In genomic region chr1:229798558-229798957, GRCh38 we compare ENCODE assay signal across 21 cellular contexts.
DNase-seq lines count a peak whose midpoint lies in the region; ATAC-seq, FAIRE-seq and TF ChIP-seq lines count a peak whose summit lies in the region.
"Had no signal": no experiment of that assay in that cellular context is flagged by ENCODE, and none has a peak within 500 bp of the region (broad histone marks: within the 10 kb centered on the region; RNA-seq: fewer than 3 reads in every experiment).

No MANE protein-coding gene starts in this region.

- H4K20me1 ChIP-seq in K562 (replicated peaks; ENCODE audit: control insufficient read depth, insufficient read depth, low read length) (no peaks in the 10 kb centered on the region), H1 (replicated peaks in 1 of 2; ENCODE audit: control insufficient read depth in 1 of 2, insufficient read depth in 2 of 2, low read length in 2 of 2) (no peaks in the 10 kb centered on the region)
- H4K20me1 ChIP-seq: BLaER1 treated with 17β-estradiol and CSF1 and Interleukin-3, amounts not matched to agents 10 nM and 100 nM had no signal

- H3K27ac ChIP-seq in HEK293 (ENCODE audit: extremely low read depth, low read depth, low read length) (no peak overlapping the region), K562 (ENCODE audit: extremely low read depth, low read depth, low read length) (no peak overlapping the region), H1 (ENCODE audit: low read depth, low read length) (no peak overlapping the region)
- H3K27ac ChIP-seq: 22Rv1; A549; BLaER1 treated with 17β-estradiol and CSF1 and Interleukin-3, amounts not matched to agents 10 nM and 100 nM; C4-2B had no signal

- ATAC-seq in K562 = no peak
- no peak for ATAC-seq in GM21423 (IDR thresholded peaks at IDR 0.05; ENCODE audit: unreplicated experiment)
- ATAC-seq in naive thymus-derived CD8-positive, alpha-beta T cell = no peak
- ATAC-seq: A549; CD8-positive, alpha-beta T cell had no signal

- no peak overlapping the region for H3K9ac ChIP-seq in K562 (ENCODE audit: insufficient read depth in 1 of 2, low read depth in 2 of 2, low read length in 2 of 2)
- H3K9ac ChIP-seq in H1 (replicated peaks in 1 of 4; ENCODE audit: extremely low read depth in 1 of 4, low read depth in 3 of 4, low read length in 3 of 4) = no peak overlapping the region
- H3K9ac ChIP-seq: BLaER1 treated with 17β-estradiol and CSF1 and Interleukin-3, amounts not matched to agents 10 nM and 100 nM had no signal

- no peak overlapping the region for H2AFZ ChIP-seq in K562 (ENCODE audit: low read depth, low read length)
- H2AFZ ChIP-seq in H1 (ENCODE audit: low read length) = no peak overlapping the region

- H2BK120ac ChIP-seq in H1 (replicated peaks; ENCODE audit: low read depth, low read length) = no peak overlapping the region

- TF ChIP-seq POLR2A in K562 (conservative IDR thresholded peaks at IDR 0.05) = no peak
- no peak for TF ChIP-seq POLR2A in H1 (IDR thresholded peaks at IDR 0.05; ENCODE audit: control extremely low read depth in 1 of 2, low read depth in 2 of 2, low read length in 2 of 2)

- H3K27me3 Mint-ChIP-seq in naive thymus-derived CD8-positive, alpha-beta T cell = peaks cover 0 to 15% (median 3%) of the 10 kb centered on the region in 5 donors
- H3K27me3 Mint-ChIP-seq: CD4-positive, alpha-beta T cell had no signal

- 17% methylated on average over 3 of the region's 3 CpGs for WGBS in K562 (ENCODE audit: insufficient coverage, low coverage, missing lambda C conversion rate)
- WGBS in H1 (ENCODE audit: extremely low coverage in 1 of 2, insufficient coverage in 1 of 2, insufficient read length in 1 of 2, insufficient replicate concordance in 2 of 2, low coverage in 1 of 2, low lambda C conversion rate in 2 of 2, missing lambda C conversion rate in 1 of 2), 2 experiments = 91% methylated on average over 3 of the region's 3 CpGs; no CpG with 5 or more reads in 1 of the 2 experiments

- H3K79me1 ChIP-seq in H1 (ENCODE audit: low read depth, low read length) = no peaks in the 10 kb centered on the region

- no peak overlapping the region for H4K8ac ChIP-seq in H1 (ENCODE audit: extremely low read depth, insufficient read depth, low read length)

- no TSS peak for BruUV-seq in K562 (replicated peaks; lab: Mats Ljungman, UMichigan)

- no peak overlapping the region for H2BK5ac ChIP-seq in H1 (ENCODE audit: low read depth, low read length)

- TF ChIP-seq RAD21 in K562 (CRISPR knock-in tag; conservative IDR thresholded peaks at IDR 0.05 in 1 of 2, IDR thresholded peaks at IDR 0.05 in 1 of 2) (no peak), H1 (IDR thresholded peaks at IDR 0.05 in 1 of 2, conservative IDR thresholded peaks at IDR 0.05 in 1 of 2; ENCODE audit: low read depth in 2 of 2, low read length in 2 of 2) (no peak)

- H3K9me3 ChIP-seq in HEK293 (ENCODE audit: control insufficient read depth, insufficient read depth, low read depth, low read length) (no peaks in the 10 kb centered on the region), K562 (replicated peaks; ENCODE audit: control insufficient read depth, insufficient read depth, low read depth, low read length) (no peaks in the 10 kb centered on the region), H1 (ENCODE audit: insufficient read depth in 2 of 2, low read depth in 1 of 2, low read length in 1 of 2) (peaks cover 0 to 6% of the 10 kb centered on the region in 2 experiments; a peak in 2 of 4 replicates)
- H3K9me3 ChIP-seq: Caco-2 had no signal

- H3K23me2 ChIP-seq in H1 (ENCODE audit: low read depth, low read length) = no peaks in the 10 kb centered on the region

- H3K36me3 Mint-ChIP-seq in naive thymus-derived CD8-positive, alpha-beta T cell = no peaks in the 10 kb centered on the region
- H3K36me3 Mint-ChIP-seq: CD8-positive, alpha-beta T cell had no signal

- intact Hi-C loops in K562 (cut with micrococcal nuclease) = no loop called here

- peaks cover 0 to 2% (median 0%) of the 10 kb centered on the region in 9 donors for H3K9me3 Mint-ChIP-seq in naive thymus-derived CD8-positive, alpha-beta T cell
- H3K9me3 Mint-ChIP-seq: CD4-positive, alpha-beta T cell; CD8-positive, alpha-beta T cell had no signal

- in situ Hi-C loops in K562 (cut with MboI) = no loop called here

- peaks cover 14 to 27% of the 10 kb centered on the region in 2 experiments; a peak in 4 of 5 replicates for H3K27me3 ChIP-seq in K562 (ENCODE audit: control insufficient read depth in 2 of 2, insufficient read depth in 2 of 2, low read length in 2 of 2)
- no peaks in the 10 kb centered on the region for H3K27me3 ChIP-seq in H1 (replicated peaks in 1 of 4; ENCODE audit: control insufficient read depth in 3 of 4, extremely low read depth in 1 of 4, insufficient read depth in 3 of 4, low read length in 3 of 4)
- H3K27me3 ChIP-seq: BLaER1 treated with 17β-estradiol and CSF1 and Interleukin-3, amounts not matched to agents 10 nM and 100 nM had no signal

- H3K4me2 ChIP-seq in K562 (ENCODE audit: insufficient read depth, low read length) (no peak overlapping the region), H1 (ENCODE audit: insufficient read depth in 1 of 2, low read depth in 2 of 2, low read length in 2 of 2) (no peak overlapping the region)
- H3K4me2 ChIP-seq: A549; BLaER1 treated with 17β-estradiol and CSF1 and Interleukin-3, amounts not matched to agents 10 nM and 100 nM had no signal

- no peak overlapping the region for H3K23ac ChIP-seq in H1 (ENCODE audit: insufficient read length)

- H3K4me1 ChIP-seq in HEK293 (ENCODE audit: control insufficient read depth, insufficient read depth, low read length) (no peaks in the 10 kb centered on the region), K562 (replicated peaks in 1 of 2; ENCODE audit: control insufficient read depth in 2 of 2, insufficient read depth in 2 of 2, low read length in 2 of 2) (no peaks in the 10 kb centered on the region), H1 (replicated peaks in 1 of 4; ENCODE audit: control insufficient read depth in 3 of 4, insufficient read depth in 4 of 4, low read length in 3 of 4) (no peaks in the 10 kb centered on the region; a peak in 1 of 7 replicates)
- H3K4me1 ChIP-seq: A549; BLaER1 treated with 17β-estradiol and CSF1 and Interleukin-3, amounts not matched to agents 10 nM and 100 nM; Caco-2 had no signal

- H3K4me1 Mint-ChIP-seq in naive thymus-derived CD8-positive, alpha-beta T cell = no peaks in the 10 kb centered on the region
- H3K4me1 Mint-ChIP-seq: B cell had no signal

- H3K18ac ChIP-seq in H1 (ENCODE audit: extremely low read depth, low read length) = no peak overlapping the region

- no peak overlapping the region for H2BK15ac ChIP-seq in H1 (ENCODE audit: low read length)

- TF ChIP-seq CTCF in HEK293 (tag by site-specific recombination; IDR thresholded peaks at IDR 0.05) (no peak), K562 (IDR thresholded peaks at IDR 0.05 in 2 of 3, conservative IDR thresholded peaks at IDR 0.05 in 1 of 3; ENCODE audit: insufficient read depth in 2 of 3, low read depth in 1 of 3, low read length in 3 of 3) (no peak), H1 (IDR thresholded peaks at IDR 0.05; ENCODE audit: control extremely low read depth in 1 of 3, insufficient read depth in 1 of 3, low read depth in 1 of 3, low read length in 3 of 3) (no peak)

- no peak overlapping the region for H2BK20ac ChIP-seq in H1 (ENCODE audit: low read length)

- H3K4ac ChIP-seq in H1 (replicated peaks; ENCODE audit: insufficient read length, low read depth, low read length) = no peak overlapping the region

- no peak overlapping the region for H3K56ac ChIP-seq in H1 (replicated peaks; ENCODE audit: insufficient read length, low read depth, low read length)

- H3K9me1 ChIP-seq in K562 (ENCODE audit: control insufficient read depth, insufficient read depth, low read length) = no peaks in the 10 kb centered on the region

- H3K36me3 ChIP-seq in HEK293 (ENCODE audit: control insufficient read depth in 2 of 2, insufficient read depth in 1 of 2, low read length in 2 of 2) = no peaks in the 10 kb centered on the region
- no peaks in the 10 kb centered on the region for H3K36me3 ChIP-seq in K562 (ENCODE audit: control insufficient read depth, insufficient read depth, low read length)
- no peaks in the 10 kb centered on the region for H3K36me3 ChIP-seq in H1 (ENCODE audit: control insufficient read depth in 2 of 4, insufficient read depth in 4 of 4, low read length in 3 of 4)
- H3K36me3 ChIP-seq: BLaER1 treated with 17β-estradiol and CSF1 and Interleukin-3, amounts not matched to agents 10 nM and 100 nM had no signal

- no peak overlapping the region for H3K4me3 ChIP-seq in HEK293 (ENCODE audit: low read depth, low read length)
- H3K4me3 ChIP-seq in K562 = no peak overlapping the region
- H3K4me3 ChIP-seq in H1 (ENCODE audit: extremely low read depth in 1 of 4, insufficient read depth in 2 of 4, low read depth in 3 of 4, low read length in 4 of 4) = no peak overlapping the region
- H3K4me3 ChIP-seq: A549; BLaER1 treated with 17β-estradiol and CSF1 and Interleukin-3, amounts not matched to agents 10 nM and 100 nM had no signal

- no peak overlapping the region for H2AK5ac ChIP-seq in H1 (ENCODE audit: low read depth, low read length)

- H3K27ac Mint-ChIP-seq in naive thymus-derived CD8-positive, alpha-beta T cell = no peak overlapping the region
- H3K27ac Mint-ChIP-seq: B cell; CD4-positive, alpha-beta T cell; CD8-positive, alpha-beta T cell had no signal

- CTCF ChIA-PET in HEK293 (lab: Yijun Ruan, JAX) (no interaction called here), K562 (lab: Yijun Ruan, JAX; ENCODE audit: low intra/inter-chr PET ratio) (no interaction called here), H1 (lab: Charles Lee; ENCODE audit: partially characterized antibody) (no interaction called here)

- no peaks in the 10 kb centered on the region for H3K79me2 ChIP-seq in K562 (ENCODE audit: control insufficient read depth, insufficient read depth, low read length)
- H3K79me2 ChIP-seq in H1 (ENCODE audit: control insufficient read depth in 1 of 2, insufficient read depth in 2 of 2, low read length in 2 of 2) = no peaks in the 10 kb centered on the region

- DNase-seq in K562 (ENCODE audit: extremely low read depth in 1 of 4, low spot score in 3 of 4) (no peak), H1 (ENCODE audit: low read depth in 1 of 2, low spot score in 2 of 2) (no peak)
- no peak for DNase-seq in naive thymus-derived CD8-positive, alpha-beta T cell
- DNase-seq: AML-193; Caco-2; Calu3; CD4-positive, alpha-beta T cell; CD8-positive, alpha-beta T cell; DMS79 treated with DMSO at 0.1 percent for 48 hours; GF-D8 had no signal

- no peak overlapping the region for H3K14ac ChIP-seq in H1 (ENCODE audit: insufficient read length)

- POLR2A ChIA-PET in HEK293 (lab: Yijun Ruan, JAX) (no interaction called here), K562 (lab: Yijun Ruan, JAX) (no interaction called here), H1 (lab: Charles Lee; ENCODE audit: partially characterized antibody) (no interaction called here)
- POLR2A ChIA-PET in naive thymus-derived CD8-positive, alpha-beta T cell (lab: Charles Lee) = no interaction called here

- H2BK12ac ChIP-seq in H1 (ENCODE audit: low read depth, low read length) = no peak overlapping the region

- no peak for TF ChIP-seq EP300 in K562 (IDR thresholded peaks at IDR 0.05; ENCODE audit: low read length)
- TF ChIP-seq EP300 in H1 (IDR thresholded peaks at IDR 0.05; ENCODE audit: borderline replicate concordance in 1 of 2, low read depth in 2 of 2, low read length in 2 of 2) = no peak

- no peak overlapping the region for H4K5ac ChIP-seq in H1 (ENCODE audit: insufficient read length, low read depth, low read length)

- no peak for FAIRE-seq in K562 (lab: Jason Lieb, UNC)
- no peak for FAIRE-seq in H1 (lab: Jason Lieb, UNC)
- FAIRE-seq: A549, D721Med, G401.6, GM12891, GM19239 had no signal

- H3K4me3 Mint-ChIP-seq in naive thymus-derived CD8-positive, alpha-beta T cell = no peak overlapping the region
- H3K4me3 Mint-ChIP-seq: B cell; CD4-positive, alpha-beta T cell; CD8-positive, alpha-beta T cell had no signal

- no peak overlapping the region for H4K91ac ChIP-seq in H1 (replicated peaks; ENCODE audit: insufficient read length, low read length)

Comparison
In these comparisons a context has a peak if more than half of its experiments do, and no peak if none do; other contexts are left out.
1. Of the 44 proteins assayed by ChIP-seq in both K562 and HEK293: peak only in K562: none; only in HEK293: none; in both: ZNF146; in neither: 43.